In genomic region chr16:48684148-48684547, GRCh38 we compare ENCODE assay signal across 7 cellular contexts.
"Had no signal": no experiment of that assay in that cellular context is flagged by ENCODE, and none has a peak within 500 bp of the region (broad histone marks: within the 10 kb centered on the region; RNA-seq: fewer than 3 reads in every experiment).

No MANE protein-coding gene starts in this region.

- H2AFZ ChIP-seq: GM23248 had no signal

- H3K9ac ChIP-seq: GM23248 had no signal

- FAIRE-seq: H54, HTR-8/SVneo had no signal

- H3K4me3 Mint-ChIP-seq: H9 had no signal

- H3K27ac ChIP-seq: GM23248 had no signal

- H3K4me3 ChIP-seq: GM23248 had no signal

- H3K9me3 Mint-ChIP-seq: H9 had no signal

- DNase-seq: GM23248, GOT3, H9, HCEC 1CT, KBM-7 had no signal
